Comparison of ENCODE assay signal across 14 cellular contexts in the genomic region with DNA sequence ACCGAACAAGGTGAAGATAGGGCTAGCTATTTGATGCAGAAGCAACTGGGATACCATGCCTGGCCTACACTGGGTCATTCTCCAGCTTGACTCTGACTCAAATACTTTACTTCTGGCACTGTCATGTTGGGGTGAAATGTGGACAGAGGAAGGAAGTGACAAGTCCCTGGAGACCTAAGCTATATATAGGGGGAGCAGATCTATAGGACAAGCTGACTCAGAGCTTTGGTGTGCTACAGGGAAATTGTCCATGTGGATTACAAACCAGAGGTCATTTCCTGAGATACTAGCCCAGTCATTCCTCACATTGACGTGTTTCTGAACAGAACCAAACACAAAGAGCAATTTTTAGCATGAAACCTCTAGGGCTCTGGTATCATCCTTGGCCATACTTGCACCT.
A peak's percentile ranks its signal among the peaks of the same experiment; 100 is the strongest.
DNase-seq lines count a peak whose midpoint lies in the region; ATAC-seq, FAIRE-seq and TF ChIP-seq lines count a peak whose summit lies in the region.
"Had no signal": no experiment of that assay in that cellular context is flagged by ENCODE, and none has a peak within 500 bp of the region (broad histone marks: within the 10 kb centered on the region; RNA-seq: fewer than 3 reads in every experiment).

No MANE protein-coding gene starts in this region.

- H3K9me3 ChIP-seq in GM12878 (replicated peaks; ENCODE audit: control insufficient read depth, insufficient read depth, low read length) (no peaks in the 10 kb centered on the region; the same call in 2 of the 3 replicates), psoas muscle (no peaks in the 10 kb centered on the region), WERI-Rb-1 (ENCODE audit: severe bottlenecking) (no peaks in the 10 kb centered on the region)

- H3K4me1 Mint-ChIP-seq in osteocyte (ENCODE audit: unreplicated experiment), result peaks cover 48% of the 10 kb centered on the region

- WGBS in GM12878 (ENCODE audit: insufficient coverage, insufficient replicate concordance, low lambda C conversion rate, missing lambda C conversion rate), result 53% methylated on average over 2 of the region's 2 CpGs
- WGBS in psoas muscle, 3 donors, result 60 to 68% (median 67%) methylated on average over 2 of the region's 2 CpGs

- no peak for TF ChIP-seq EP300 in GM12878 (IDR thresholded peaks at IDR 0.05; ENCODE audit: borderline replicate concordance in 1 of 2, control insufficient read depth in 1 of 2, low read depth in 2 of 2, low read length in 2 of 2)

- peak; percentile 49 for FAIRE-seq in GM12878 (lab: Jason Lieb, UNC)

- RAD21 ChIA-PET in GM12878 (lab: Charles Lee; ENCODE audit: unreplicated experiment), result interaction anchor here (1.0 to 1.4 kb wide), 4 partner anchors 17 to 305 kb away, joined by 3 to 7 read pairs (median 3); no protein-coding TSS in a partner anchor

- no peaks in the 10 kb centered on the region for H3K27me3 ChIP-seq in GM12878 (replicated peaks in 1 of 2; ENCODE audit: control insufficient read depth in 2 of 2, insufficient read depth in 2 of 2, low read length in 1 of 2)
- H3K27me3 ChIP-seq in psoas muscle (ENCODE audit: insufficient read depth in 3 of 3, low read length in 2 of 3), result no peaks in the 10 kb centered on the region
- H3K27me3 ChIP-seq in WERI-Rb-1 (ENCODE audit: insufficient read depth, low read depth, severe bottlenecking), result no peaks in the 10 kb centered on the region

- H3K4me1 ChIP-seq in GM12878 (ENCODE audit: control insufficient read depth, insufficient read depth, low read length), result no peaks in the 10 kb centered on the region
- H3K4me1 ChIP-seq in psoas muscle, result no peaks in the 10 kb centered on the region

- H3K27me3 Mint-ChIP-seq in osteocyte (ENCODE audit: unreplicated experiment), result no peaks in the 10 kb centered on the region

- H2AFZ ChIP-seq in GM12878 (ENCODE audit: control insufficient read depth, low read depth, low read length), result no peak overlapping the region

- H3K4me3 ChIP-seq in GM12878 (no peak overlapping the region), psoas muscle (no peak overlapping the region), WERI-Rb-1 (ENCODE audit: low read depth, low read length) (no peak overlapping the region)

- no peaks in the 10 kb centered on the region for H3K79me2 ChIP-seq in GM12878 (ENCODE audit: control insufficient read depth, insufficient read depth, low read length)

- DNase-seq in GM12878 (ENCODE audit: low read depth, low spot score) (no peak), osteocyte (ENCODE audit: extremely low spot score, unreplicated experiment) (no peak), psoas muscle (no peak), WERI-Rb-1 (no peak), SK-N-DZ (ENCODE audit: low spot score) (no peak)
- DNase-seq: erythroblast, GDM1, left ventricle myocardium superior, NCI-H1436, OCI-M1, right cardiac atrium had no signal

- CTCF ChIA-PET in GM12878 (lab: Yijun Ruan, JAX), result interaction anchor here (0.9 kb wide), 1 partner anchor 67 kb away, joined by 3 read pairs; no protein-coding TSS in a partner anchor

- POLR2A ChIA-PET in GM12878 (lab: Charles Lee), result no interaction called here

- no peak for TF ChIP-seq RAD21 in GM12878 (IDR thresholded peaks at IDR 0.05; ENCODE audit: insufficient read depth, low read depth, low read length)

- H3K36me3 ChIP-seq in GM12878 (ENCODE audit: control insufficient read depth in 2 of 2, insufficient read depth in 2 of 2, low read length in 1 of 2) (no peaks in the 10 kb centered on the region), psoas muscle (ENCODE audit: insufficient read depth in 1 of 2, low read depth in 1 of 2) (no peaks in the 10 kb centered on the region), WERI-Rb-1 (no peaks in the 10 kb centered on the region)

- intact Hi-C loops in GM12878 (cut with micrococcal nuclease; ENCODE audit: unreplicated experiment) (loop anchor here (10.0 kb wide), 1 partner anchor 714 kb away; no protein-coding TSS in a partner anchor), psoas muscle (cut with DNase I) (no loop called here)

- no peak for TF ChIP-seq POLR2A in GM12878 (IDR thresholded peaks at IDR 0.05; ENCODE audit: low read depth, low read length)

- no peaks in the 10 kb centered on the region for H4K20me1 ChIP-seq in GM12878 (ENCODE audit: control insufficient read depth, insufficient read depth)

- no peak overlapping the region for H3K4me3 Mint-ChIP-seq in osteocyte (ENCODE audit: unreplicated experiment)

- TF ChIP-seq CTCF in GM12878 (IDR thresholded peaks at IDR 0.05 in 2 of 3, conservative IDR thresholded peaks at IDR 0.05 in 1 of 3; ENCODE audit: control insufficient read depth in 2 of 3, extremely low read depth in 1 of 3, insufficient read depth in 1 of 3, low read depth in 3 of 3, low read length in 3 of 3) (no peak), osteocyte (IDR thresholded peaks at IDR 0.05) (no peak), psoas muscle (IDR thresholded peaks at IDR 0.05) (no peak), WERI-Rb-1 (IDR thresholded peaks at IDR 0.05; ENCODE audit: low read depth, low read length) (no peak)

- no peak overlapping the region for H3K9ac ChIP-seq in GM12878 (ENCODE audit: control insufficient read depth, insufficient read depth, low read length)

- H3K27ac Mint-ChIP-seq in osteocyte (ENCODE audit: unreplicated experiment), result peak overlapping the region; percentile 4

- SMC1A ChIA-PET in GM12878 (lab: Charles Lee; ENCODE audit: uncharacterized antibody, unreplicated experiment), result interaction anchor here (0.7 kb wide), 3 partner anchors 17 to 976 kb away, joined by 3 read pairs; no protein-coding TSS in a partner anchor

- in situ Hi-C loops in GM12878 (cut with MboI), result no loop called here

- H3K36me3 Mint-ChIP-seq in osteocyte (ENCODE audit: unreplicated experiment), result no peaks in the 10 kb centered on the region

- H3K9me3 Mint-ChIP-seq in osteocyte (ENCODE audit: unreplicated experiment), result peaks cover 5% of the 10 kb centered on the region

- H3K27ac ChIP-seq in GM12878 (ENCODE audit: control insufficient read depth, insufficient read depth), result no peak overlapping the region
- H3K27ac ChIP-seq in psoas muscle, result no peak overlapping the region
- H3K27ac ChIP-seq in WERI-Rb-1, result no peak overlapping the region

- H3K4me2 ChIP-seq in GM12878 (ENCODE audit: control insufficient read depth, insufficient read depth), result no peak overlapping the region

- no TSS peak for BruUV-seq in GM12878 (replicated peaks; lab: Mats Ljungman, UMichigan)

- peak; percentile 70 for ATAC-seq in GM19438 (IDR thresholded peaks at IDR 0.05; ENCODE audit: low read depth, unreplicated experiment)
- ATAC-seq in HG03565 (IDR thresholded peaks at IDR 0.05; ENCODE audit: unreplicated experiment), result peak; percentile 60
- ATAC-seq in GM12878, result peak; percentile 47
- ATAC-seq in psoas muscle, result no peak
- no peak for ATAC-seq in GM18867 (IDR thresholded peaks at IDR 0.05; ENCODE audit: unreplicated experiment)
- ATAC-seq: left ventricle myocardium superior had no signal

TF ChIP-seq in GM12878, 131 proteins besides CTCF, POLR2A, EP300 and RAD21 (continues in another document):
- peak; percentile 13; the same call in 1 of the 2 replicates for TF ChIP-seq JUNB (IDR thresholded peaks at IDR 0.05)
- TF ChIP-seq BCL11A (IDR thresholded peaks at IDR 0.05; ENCODE audit: low read depth, low read length), result no peak
- no peak for TF ChIP-seq ESRRA (IDR thresholded peaks at IDR 0.05; ENCODE audit: low read length)
- TF ChIP-seq NFIC (IDR thresholded peaks at IDR 0.05; ENCODE audit: low read depth, low read length), result 0 out of 2 replicates have a peak, but pooled peaks have one; percentile 38
- TF ChIP-seq TCF3 (IDR thresholded peaks at IDR 0.05; ENCODE audit: borderline replicate concordance, insufficient read depth, low read depth, low read length), result no peak
- TF ChIP-seq NBN (IDR thresholded peaks at IDR 0.05), result no peak
- TF ChIP-seq SPI1 (IDR thresholded peaks at IDR 0.05; ENCODE audit: borderline replicate concordance, insufficient read depth, low read depth, low read length), result 0 out of 2 replicates have a peak, but pooled peaks have one; percentile 13
- TF ChIP-seq SRF (IDR thresholded peaks at IDR 0.05; ENCODE audit: low read depth in 2 of 2, low read length in 2 of 2), result no peak
- TF ChIP-seq SREBF2 (IDR thresholded peaks at IDR 0.05; ENCODE audit: low read length), result no peak
- no peak for TF ChIP-seq SIX5 (IDR thresholded peaks at IDR 0.05; ENCODE audit: low read depth, low read length, severe bottlenecking)
- TF ChIP-seq FOS (IDR thresholded peaks at IDR 0.05; ENCODE audit: borderline replicate concordance, extremely low read depth, insufficient read length), result no peak
- no peak for TF ChIP-seq ATF7 (IDR thresholded peaks at IDR 0.05; ENCODE audit: low read depth)
- TF ChIP-seq HDGF (IDR thresholded peaks at IDR 0.05), result no peak
- no peak for TF ChIP-seq FOXM1 (IDR thresholded peaks at IDR 0.05; ENCODE audit: low read depth, low read length)
- TF ChIP-seq, protein P1, sequence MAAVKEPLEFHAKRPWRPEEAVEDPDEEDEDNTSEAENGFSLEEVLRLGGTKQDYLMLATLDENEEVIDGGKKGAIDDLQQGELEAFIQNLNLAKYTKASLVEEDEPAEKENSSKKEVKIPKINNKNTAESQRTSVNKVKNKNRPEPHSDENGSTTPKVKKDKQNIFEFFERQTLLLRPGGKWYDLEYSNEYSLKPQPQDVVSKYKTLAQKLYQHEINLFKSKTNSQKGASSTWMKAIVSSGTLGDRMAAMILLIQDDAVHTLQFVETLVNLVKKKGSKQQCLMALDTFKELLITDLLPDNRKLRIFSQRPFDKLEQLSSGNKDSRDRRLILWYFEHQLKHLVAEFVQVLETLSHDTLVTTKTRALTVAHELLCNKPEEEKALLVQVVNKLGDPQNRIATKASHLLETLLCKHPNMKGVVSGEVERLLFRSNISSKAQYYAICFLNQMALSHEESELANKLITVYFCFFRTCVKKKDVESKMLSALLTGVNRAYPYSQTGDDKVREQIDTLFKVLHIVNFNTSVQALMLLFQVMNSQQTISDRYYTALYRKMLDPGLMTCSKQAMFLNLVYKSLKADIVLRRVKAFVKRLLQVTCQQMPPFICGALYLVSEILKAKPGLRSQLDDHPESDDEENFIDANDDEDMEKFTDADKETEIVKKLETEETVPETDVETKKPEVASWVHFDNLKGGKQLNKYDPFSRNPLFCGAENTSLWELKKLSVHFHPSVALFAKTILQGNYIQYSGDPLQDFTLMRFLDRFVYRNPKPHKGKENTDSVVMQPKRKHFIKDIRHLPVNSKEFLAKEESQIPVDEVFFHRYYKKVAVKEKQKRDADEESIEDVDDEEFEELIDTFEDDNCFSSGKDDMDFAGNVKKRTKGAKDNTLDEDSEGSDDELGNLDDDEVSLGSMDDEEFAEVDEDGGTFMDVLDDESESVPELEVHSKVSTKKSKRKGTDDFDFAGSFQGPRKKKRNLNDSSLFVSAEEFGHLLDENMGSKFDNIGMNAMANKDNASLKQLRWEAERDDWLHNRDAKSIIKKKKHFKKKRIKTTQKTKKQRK (IDR thresholded peaks at IDR 0.05; ENCODE audit: low read depth, low read length), result no peak
- no peak for TF ChIP-seq PML (IDR thresholded peaks at IDR 0.05; ENCODE audit: low read length)
- no peak for TF ChIP-seq ETV6 (conservative IDR thresholded peaks at IDR 0.05 in 1 of 2, IDR thresholded peaks at IDR 0.05 in 1 of 2; ENCODE audit: borderline replicate concordance in 1 of 2, low read depth in 1 of 2)
- no peak for TF ChIP-seq RELA (IDR thresholded peaks at IDR 0.05; ENCODE audit: borderline replicate concordance, partially characterized antibody)

Comparison
In these comparisons a context has a peak if more than half of its experiments do, and no peak if none do; other contexts are left out.
1. ATAC-seq: peak in GM19438 (single experiment), HG03565 (single experiment) and GM12878 (single experiment); none in psoas muscle (0 of 4) and GM18867 (single experiment).